23 cellular contexts compared by ENCODE assay signal in the genomic region with DNA sequence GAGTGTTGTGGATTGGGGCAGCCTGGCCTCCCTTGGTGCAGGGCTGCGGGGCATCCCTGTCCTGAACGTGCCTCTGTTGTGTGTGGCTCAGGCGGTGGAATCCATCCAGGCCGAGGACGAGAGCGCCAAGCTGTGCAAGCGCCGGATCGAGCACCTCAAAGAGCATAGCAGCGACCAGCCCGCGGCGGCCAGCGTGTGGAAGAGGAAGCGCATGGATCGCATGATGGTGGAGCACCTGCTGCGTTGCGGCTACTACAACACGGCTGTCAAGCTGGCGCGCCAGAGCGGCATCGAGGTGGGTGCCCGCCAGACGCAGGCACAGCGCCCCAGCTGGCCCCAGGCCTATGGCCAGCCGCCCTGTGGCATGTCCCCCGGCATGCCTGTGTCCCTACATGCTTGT. TPM values are rescaled to one million over a fixed set of nuclear protein-coding genes. Genes with fewer than 3 reads are reported as not detected.
DNase-seq lines count a peak whose midpoint lies in the region; ATAC-seq, FAIRE-seq and TF ChIP-seq lines count a peak whose summit lies in the region.
"Had no signal": no experiment of that assay in that cellular context is flagged by ENCODE, and none has a peak within 500 bp of the region (broad histone marks: within the 10 kb centered on the region; RNA-seq: fewer than 3 reads in every experiment).

No MANE protein-coding gene starts in this region.

- no peak overlapping the region for H2AK5ac ChIP-seq in H1 (ENCODE audit: low read depth, low read length)

- no peak overlapping the region for H2BK20ac ChIP-seq in H1 (ENCODE audit: low read length)

- peaks cover 14% of the 10 kb centered on the region for H3K79me1 ChIP-seq in H1 (ENCODE audit: low read depth, low read length)

- no peaks in the 10 kb centered on the region for H3K23me2 ChIP-seq in H1 (ENCODE audit: low read depth, low read length)

- TF ChIP-seq CTCF in RWPE1 (conservative IDR thresholded peaks at IDR 0.05; ENCODE audit: low read depth) (no peak), H1 (IDR thresholded peaks at IDR 0.05; ENCODE audit: control extremely low read depth in 1 of 3, insufficient read depth in 1 of 3, low read depth in 1 of 3, low read length in 3 of 3) (no peak)

- H3K36me3 ChIP-seq in H1 (ENCODE audit: control insufficient read depth in 2 of 4, insufficient read depth in 4 of 4, low read length in 3 of 4) (peaks cover 18 to 49% (median 38%) of the 10 kb centered on the region in 4 experiments), thymus (ENCODE audit: control insufficient read depth, insufficient read depth) (peaks cover 80% of the 10 kb centered on the region)

- no peaks in the 10 kb centered on the region for H3K9me3 ChIP-seq in H1 (ENCODE audit: insufficient read depth in 2 of 2, low read depth in 1 of 2, low read length in 1 of 2)
- no peaks in the 10 kb centered on the region for H3K9me3 ChIP-seq in thymus (ENCODE audit: control insufficient read depth)

- H3K36me3 Mint-ChIP-seq in stimulated activated naive CD8-positive, alpha-beta T cell treated with anti-CD3 and anti-CD28 coated beads, Interleukin-15, Interleukin-2, amounts not matched to agents 100 ng/mL and 50 ng/mL, for 24 hours (ENCODE audit: low read depth): peaks cover 56% of the 10 kb centered on the region

- no peaks in the 10 kb centered on the region for H3K27me3 Mint-ChIP-seq in stimulated activated naive CD8-positive, alpha-beta T cell treated with anti-CD3 and anti-CD28 coated beads, Interleukin-15, Interleukin-2, amounts not matched to agents 100 ng/mL and 50 ng/mL, for 24 hours
- H3K27me3 Mint-ChIP-seq: CD4-positive, alpha-beta memory T cell had no signal

- POLR2A ChIA-PET in RWPE1 (lab: Yijun Ruan, JAX; ENCODE audit: low non-redundant PET): no interaction called here
- POLR2A ChIA-PET in H1 (lab: Charles Lee; ENCODE audit: partially characterized antibody): interaction anchor here (1.4 to 2.3 kb wide), 2 partner anchors 12 to 15 kb away, joined by 3 to 6 read pairs; no protein-coding TSS in a partner anchor

- peak overlapping the region; percentile 51; the same call in 1 of the 2 replicates for H4K8ac ChIP-seq in H1 (ENCODE audit: extremely low read depth, insufficient read depth, low read length)

- no peak overlapping the region for H3K4me3 Mint-ChIP-seq in stimulated activated naive CD8-positive, alpha-beta T cell treated with anti-CD3 and anti-CD28 coated beads, Interleukin-15, Interleukin-2, amounts not matched to agents 100 ng/mL and 50 ng/mL, for 24 hours

- H2BK15ac ChIP-seq in H1 (ENCODE audit: low read length): no peak overlapping the region

- no peaks in the 10 kb centered on the region for H3K27me3 ChIP-seq in H1 (replicated peaks in 1 of 4; ENCODE audit: control insufficient read depth in 3 of 4, extremely low read depth in 1 of 4, insufficient read depth in 3 of 4, low read length in 3 of 4)
- no peaks in the 10 kb centered on the region for H3K27me3 ChIP-seq in thymus (ENCODE audit: control insufficient read depth, insufficient read depth)

- H3K27ac ChIP-seq in RWPE1 (peak overlapping the region; percentile 31; the same call in 1 of the 2 replicates), H1 (ENCODE audit: low read depth, low read length) (no peak overlapping the region), thymus (ENCODE audit: low read depth) (peak overlapping the region; percentile 18)
- H3K27ac ChIP-seq: KMS-11, PC-9 had no signal

- H3K23ac ChIP-seq in H1 (ENCODE audit: insufficient read length): no peak overlapping the region

- FAIRE-seq in H1 (lab: Jason Lieb, UNC): no peak
- FAIRE-seq in frontal cortex (lab: Jason Lieb, UNC): no peak
- FAIRE-seq: GM12878 had no signal

- H2BK120ac ChIP-seq in H1 (replicated peaks; ENCODE audit: low read depth, low read length): no peak overlapping the region

- H2AFZ ChIP-seq in H1 (ENCODE audit: low read length): no peak overlapping the region
- H2AFZ ChIP-seq: PC-9 had no signal

- no peak for TF ChIP-seq RAD21 in H1 (IDR thresholded peaks at IDR 0.05 in 1 of 2, conservative IDR thresholded peaks at IDR 0.05 in 1 of 2; ENCODE audit: low read depth in 2 of 2, low read length in 2 of 2)

- H4K5ac ChIP-seq in H1 (ENCODE audit: insufficient read length, low read depth, low read length): no peak overlapping the region

- H3K4me1 ChIP-seq in H1 (replicated peaks in 1 of 4; ENCODE audit: control insufficient read depth in 3 of 4, insufficient read depth in 4 of 4, low read length in 3 of 4) (no peaks in the 10 kb centered on the region; a peak in 1 of 7 replicates), thymus (ENCODE audit: control insufficient read depth, insufficient read depth, low read length) (peaks cover 15% of the 10 kb centered on the region)

- H3K9ac ChIP-seq in H1 (replicated peaks in 1 of 4; ENCODE audit: extremely low read depth in 1 of 4, low read depth in 3 of 4, low read length in 3 of 4): no peak overlapping the region
- H3K9ac ChIP-seq: KMS-11 had no signal

- CTCF ChIA-PET in RWPE1 (lab: Yijun Ruan, JAX) (interaction anchor here (0.5 kb wide), 1 partner anchor 20 kb away, joined by 3 read pairs; no protein-coding TSS in a partner anchor), H1 (lab: Charles Lee; ENCODE audit: partially characterized antibody) (interaction anchor here (1.3 kb wide), 1 partner anchor 37 kb away, joined by 3 read pairs; no protein-coding TSS in a partner anchor)

- H4K91ac ChIP-seq in H1 (replicated peaks; ENCODE audit: insufficient read length, low read length): no peak overlapping the region

- no peak overlapping the region for H3K4ac ChIP-seq in H1 (replicated peaks; ENCODE audit: insufficient read length, low read depth, low read length)

- DNase-seq in stimulated activated naive CD8-positive, alpha-beta T cell treated with anti-CD3 and anti-CD28 coated beads, Interleukin-15, Interleukin-2, amounts not matched to agents 100 U/mL and 50 U/mL, for 24 hours: no peak
- DNase-seq in RWPE1 (ENCODE audit: low spot score) (no peak), H1 (ENCODE audit: low read depth in 1 of 2, low spot score in 2 of 2) (no peak), T-helper 2 cell (no peak), frontal cortex (ENCODE audit: low spot score in 2 of 2) (no peak), iPS-NIHi11 (ENCODE audit: low spot score) (no peak)
- DNase-seq: CD4-positive, alpha-beta memory T cell; COR-L47; GDM1; HCEC 1CT; IMR-90; NCI-H1048; NCI-H1417; NCI-H1694; NCI-H2029 treated with DMSO at 0.1 percent for 48 hours; NCI-H2227 treated with DMSO at 0.1 percent for 48 hours; NCI-H526 treated with DMSO at 0.1 percent for 48 hours; PC-9; SHP77 treated with DMSO at 0.1 percent for 48 hours had no signal

- TF ChIP-seq POLR2A in H1 (IDR thresholded peaks at IDR 0.05; ENCODE audit: control extremely low read depth in 1 of 2, low read depth in 2 of 2, low read length in 2 of 2): no peak

- no peak overlapping the region for H3K18ac ChIP-seq in H1 (ENCODE audit: extremely low read depth, low read length)

- H3K14ac ChIP-seq in H1 (ENCODE audit: insufficient read length): no peak overlapping the region

- peak overlapping the region; percentile 52 for H3K27ac Mint-ChIP-seq in stimulated activated naive CD8-positive, alpha-beta T cell treated with anti-CD3 and anti-CD28 coated beads, Interleukin-15, Interleukin-2, amounts not matched to agents 100 ng/mL and 50 ng/mL, for 24 hours

- no peak for TF ChIP-seq EP300 in H1 (IDR thresholded peaks at IDR 0.05; ENCODE audit: borderline replicate concordance in 1 of 2, low read depth in 2 of 2, low read length in 2 of 2)

- WGBS in H1 (ENCODE audit: extremely low coverage in 1 of 2, insufficient coverage in 1 of 2, insufficient read length in 1 of 2, insufficient replicate concordance in 2 of 2, low coverage in 1 of 2, low lambda C conversion rate in 2 of 2, missing lambda C conversion rate in 1 of 2), 2 experiments: 89% methylated on average over 22 of the region's 28 CpGs; no CpG with 5 or more reads in 1 of the 2 experiments
- 98% methylated on average over 28 of the region's 28 CpGs for WGBS in thymus

- H2BK5ac ChIP-seq in H1 (ENCODE audit: low read depth, low read length): no peak overlapping the region

- no peak for ATAC-seq in stimulated activated naive CD8-positive, alpha-beta T cell treated with anti-CD3 and anti-CD28 coated beads, Interleukin-15, Interleukin-2, amounts not matched to agents 100 U/mL and 50 U/mL, for 24 hours
- ATAC-seq: GM12878 had no signal

- H3K4me3 ChIP-seq in H1 (ENCODE audit: extremely low read depth in 1 of 4, insufficient read depth in 2 of 4, low read depth in 3 of 4, low read length in 4 of 4): no peak overlapping the region
- no peak overlapping the region for H3K4me3 ChIP-seq in thymus (ENCODE audit: low read length)
- H3K4me3 ChIP-seq: GM12878, PC-9 had no signal

- H4K20me1 ChIP-seq in H1 (replicated peaks in 1 of 2; ENCODE audit: control insufficient read depth in 1 of 2, insufficient read depth in 2 of 2, low read length in 2 of 2): peaks cover 15 to 43% of the 10 kb centered on the region in 2 experiments

- peaks cover 24% of the 10 kb centered on the region for H3K4me1 Mint-ChIP-seq in stimulated activated naive CD8-positive, alpha-beta T cell treated with anti-CD3 and anti-CD28 coated beads, Interleukin-15, Interleukin-2, amounts not matched to agents 100 ng/mL and 50 ng/mL, for 24 hours (ENCODE audit: low read depth)

- H2BK12ac ChIP-seq in H1 (ENCODE audit: low read depth, low read length): no peak overlapping the region

- H3K4me2 ChIP-seq in H1 (ENCODE audit: insufficient read depth in 1 of 2, low read depth in 2 of 2, low read length in 2 of 2): no peak overlapping the region
- H3K4me2 ChIP-seq: KMS-11, PC-9 had no signal

- peaks cover 3 to 30% of the 10 kb centered on the region in 2 experiments; a peak in 3 of 4 replicates for H3K79me2 ChIP-seq in H1 (ENCODE audit: control insufficient read depth in 1 of 2, insufficient read depth in 2 of 2, low read length in 2 of 2)

- no peak overlapping the region for H3K56ac ChIP-seq in H1 (replicated peaks; ENCODE audit: insufficient read length, low read depth, low read length)

- no peaks in the 10 kb centered on the region for H3K9me3 Mint-ChIP-seq in stimulated activated naive CD8-positive, alpha-beta T cell treated with anti-CD3 and anti-CD28 coated beads, Interleukin-15, Interleukin-2, amounts not matched to agents 100 ng/mL and 50 ng/mL, for 24 hours

RNA-seq across cellular contexts. Expression of a gene that starts 25.6 kb away (rescaled TPM):
- total RNA-seq in H1 (2021; fragmentation: NEBNext Ultra II Directional; extraction: Animal tissue kit (Norgen Biotek cat#: 25700)): 75.3 and 75.8 TPM in 2 replicates
- polyA plus RNA-seq in H1 (2011; rRNA removed): 133 and 166 TPM in 2 replicates
- 136 TPM for polyA plus RNA-seq in H1 (2011; cell fraction: cytosol; rRNA removed)
- polyA plus RNA-seq in H1 (2011; cell fraction: nucleus; rRNA removed): 178 TPM
- 65.1 to 86.6 TPM (median 84.3 TPM) in 4 replicates for polyA plus RNA-seq in H1 (2012, experiment 1 of 2)
- polyA plus RNA-seq in H1 (2012, experiment 2 of 2): 68.5 TPM
- 51.3 TPM for polyA plus RNA-seq in H1 (2013, experiment 1 of 2)
- 48.3 TPM for polyA plus RNA-seq in H1 (2013, experiment 2 of 2)
- 55.7 and 65.9 TPM in 2 replicates for polyA minus RNA-seq in H1 (2011; rRNA and poly(A)+ RNA removed)
- polyA minus RNA-seq in H1 (2011; cell fraction: cytosol; rRNA and poly(A)+ RNA removed): 67.3 TPM
- 68.6 TPM for polyA minus RNA-seq in H1 (2011; cell fraction: nucleus; rRNA and poly(A)+ RNA removed)
- polyA plus RNA-seq in thymus: 113 TPM
- 31.4 TPM for total RNA-seq in frontal cortex

RNA-seq across cellular contexts. Expression of a gene that starts 31.7 kb away (rescaled TPM):
- total RNA-seq in H1 (2021; fragmentation: NEBNext Ultra II Directional; extraction: Animal tissue kit (Norgen Biotek cat#: 25700)): 19.0 and 19.4 TPM in 2 replicates
- polyA plus RNA-seq in H1 (2011; rRNA removed): 14.5 and 21.1 TPM in 2 replicates
- 14.8 TPM for polyA plus RNA-seq in H1 (2011; cell fraction: cytosol; rRNA removed)
- polyA plus RNA-seq in H1 (2011; cell fraction: nucleus; rRNA removed): 106 TPM
- polyA plus RNA-seq in H1 (2012, experiment 1 of 2): 17.0 to 21.8 TPM (median 19.1 TPM) in 4 replicates
- polyA plus RNA-seq in H1 (2012, experiment 2 of 2): 2.3 TPM
- 9.4 TPM for polyA plus RNA-seq in H1 (2013, experiment 1 of 2)
- polyA plus RNA-seq in H1 (2013, experiment 2 of 2): 8.0 TPM
- 7.8 and 8.3 TPM in 2 replicates for polyA minus RNA-seq in H1 (2011; rRNA and poly(A)+ RNA removed)
- 13.4 TPM for polyA minus RNA-seq in H1 (2011; cell fraction: cytosol; rRNA and poly(A)+ RNA removed)
- 25.9 TPM for polyA minus RNA-seq in H1 (2011; cell fraction: nucleus; rRNA and poly(A)+ RNA removed)
- polyA plus RNA-seq in thymus: 15.4 TPM
- 5.3 TPM for total RNA-seq in frontal cortex
